18 cellular contexts compared by ENCODE assay signal in the genomic region with DNA sequence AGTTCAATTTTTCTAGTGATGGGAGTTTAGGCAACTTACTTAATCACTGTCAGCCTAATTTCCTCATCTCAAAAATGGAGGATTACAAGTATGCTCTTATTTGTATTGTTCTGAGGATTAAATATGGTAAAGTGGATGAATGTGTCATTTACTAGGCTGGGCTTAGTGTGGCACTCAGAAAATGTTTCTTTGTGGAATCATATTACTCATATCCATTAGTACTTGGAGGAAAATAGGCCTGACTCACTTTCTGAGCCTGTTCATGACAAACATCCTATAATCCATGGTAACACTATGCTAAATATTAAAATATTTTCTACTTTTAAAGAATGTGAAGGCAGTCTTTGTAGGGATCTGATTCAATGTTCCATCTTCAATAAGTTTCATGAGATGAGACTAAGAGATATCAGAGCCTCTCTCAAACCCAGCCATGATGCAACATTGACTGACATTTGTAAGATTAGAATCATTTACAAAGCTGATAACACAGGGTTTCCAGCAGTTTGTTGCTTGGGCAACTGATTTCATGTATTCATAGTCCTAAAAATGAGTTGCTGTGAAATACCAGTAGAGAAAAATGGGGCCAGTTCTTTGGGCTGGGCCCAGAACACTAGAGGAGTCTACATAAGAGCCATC.
DNase-seq lines count a peak whose midpoint lies in the region; ATAC-seq, FAIRE-seq and TF ChIP-seq lines count a peak whose summit lies in the region.
"Had no signal": no experiment of that assay in that cellular context is flagged by ENCODE, and none has a peak within 500 bp of the region (broad histone marks: within the 10 kb centered on the region; RNA-seq: fewer than 3 reads in every experiment).

No MANE protein-coding gene starts in this region.

- no peak overlapping the region for H2AFZ ChIP-seq in astrocyte (ENCODE audit: low read depth, low read length)

- H3K9me3 Mint-ChIP-seq in astrocyte (ENCODE audit: unreplicated experiment) = no peaks in the 10 kb centered on the region
- H3K9me3 Mint-ChIP-seq in natural killer cell treated with Interleukin-12 subunit alpha and Interleukin-12 subunit beta and Interleukin-15 and Interleukin-18, amount 100 ng/mL, for 72 hours = peaks cover 9% of the 10 kb centered on the region
- H3K9me3 Mint-ChIP-seq: activated CD8-positive, alpha-beta T cell treated with anti-CD3 and anti-CD28 coated beads for 36 hours; activated T-helper 17 cell treated with anti-CD3 and anti-CD28 coated beads, Interleukin-2, amount 50 U/mL, for 72 hours had no signal

- no peak overlapping the region for H3K4me2 ChIP-seq in astrocyte (ENCODE audit: low read length)

- peak overlapping the region; percentile 68 for H3K27ac ChIP-seq in astrocyte (ENCODE audit: low read depth, low read length)
- H3K27ac ChIP-seq: brain microvascular endothelial cell, SK-N-MC, vagina had no signal

- H3K4me1 ChIP-seq in astrocyte (ENCODE audit: insufficient read depth, low read length) = peaks cover 6% of the 10 kb centered on the region
- H3K4me1 ChIP-seq: vagina had no signal

- ATAC-seq in natural killer cell treated with Interleukin-12 subunit alpha and Interleukin-12 subunit beta and Interleukin-15 and Interleukin-18, amount 100 ng/mL, for 72 hours = no peak
- no peak for ATAC-seq in GM18520 (IDR thresholded peaks at IDR 0.05; ENCODE audit: unreplicated experiment)
- no peak for ATAC-seq in HG03457 (IDR thresholded peaks at IDR 0.05; ENCODE audit: unreplicated experiment)
- ATAC-seq: activated CD8-positive, alpha-beta T cell treated with anti-CD3 and anti-CD28 coated beads for 36 hours; activated T-helper 17 cell treated with anti-CD3 and anti-CD28 coated beads, Interleukin-2, amount 50 U/mL, for 72 hours; stimulated activated naive CD8-positive, alpha-beta T cell treated with anti-CD3 and anti-CD28 coated beads, Interleukin-15, Interleukin-2, amounts not matched to agents 100 U/mL and 50 U/mL, for 24 hours had no signal

- no peaks in the 10 kb centered on the region for H3K36me3 Mint-ChIP-seq in astrocyte (ENCODE audit: low read depth, unreplicated experiment)
- H3K36me3 Mint-ChIP-seq in natural killer cell treated with Interleukin-12 subunit alpha and Interleukin-12 subunit beta and Interleukin-15 and Interleukin-18, amount 100 ng/mL, for 72 hours = no peaks in the 10 kb centered on the region

- H3K79me2 ChIP-seq in astrocyte (ENCODE audit: insufficient read depth, low read length) = no peaks in the 10 kb centered on the region

- DNase-seq in DMS 273 (lab: John Stamatoyannopoulos, UW; ENCODE audit: unreplicated experiment) = peak; percentile 43
- DNase-seq in NCI-H2171 (lab: John Stamatoyannopoulos, UW) = peak; percentile 21
- DNase-seq in astrocyte (ENCODE audit: low read depth) = peak; percentile 86
- peak; percentile 10 for DNase-seq in kidney glomerular epithelial cell (lab: John Stamatoyannopoulos, UW)
- no peak for DNase-seq in natural killer cell treated with Interleukin-12 subunit alpha and Interleukin-12 subunit beta and Interleukin-15 and Interleukin-18, amount 100 ng/mL, for 72 hours (ENCODE audit: low spot score)
- DNase-seq in activated naive CD4-positive, alpha-beta T cell treated with Interleukin-2 at 50 U/mL for 16 hours = no peak
- DNase-seq: activated CD8-positive, alpha-beta T cell treated with anti-CD3 and anti-CD28 coated beads for 36 hours; brain microvascular endothelial cell; effector CD4-positive, alpha-beta T cell; NCI-H2029; occipital lobe; stimulated activated naive CD8-positive, alpha-beta T cell treated with anti-CD3 and anti-CD28 coated beads, Interleukin-15, Interleukin-2, amounts not matched to agents 100 U/mL and 50 U/mL, for 24 hours had no signal

- no peaks in the 10 kb centered on the region for H3K27me3 Mint-ChIP-seq in astrocyte (ENCODE audit: low read depth, unreplicated experiment)
- no peaks in the 10 kb centered on the region for H3K27me3 Mint-ChIP-seq in natural killer cell treated with Interleukin-12 subunit alpha and Interleukin-12 subunit beta and Interleukin-15 and Interleukin-18, amount 100 ng/mL, for 72 hours
- H3K27me3 Mint-ChIP-seq: activated CD8-positive, alpha-beta T cell treated with anti-CD3 and anti-CD28 coated beads for 36 hours had no signal

- no peaks in the 10 kb centered on the region for H4K20me1 ChIP-seq in astrocyte (ENCODE audit: insufficient read depth, low read length)

- H3K4me3 Mint-ChIP-seq in astrocyte (ENCODE audit: unreplicated experiment) = no peak overlapping the region
- no peak overlapping the region for H3K4me3 Mint-ChIP-seq in natural killer cell treated with Interleukin-12 subunit alpha and Interleukin-12 subunit beta and Interleukin-15 and Interleukin-18, amount 100 ng/mL, for 72 hours
- H3K4me3 Mint-ChIP-seq: activated CD8-positive, alpha-beta T cell treated with anti-CD3 and anti-CD28 coated beads for 36 hours; activated T-helper 17 cell treated with anti-CD3 and anti-CD28 coated beads, Interleukin-2, amount 50 U/mL, for 72 hours had no signal

- no peak overlapping the region for H3K4me3 ChIP-seq in astrocyte (ENCODE audit: insufficient read depth, low read depth, low read length)
- H3K4me3 ChIP-seq: SK-N-MC, vagina had no signal

- peak; percentile 78 for FAIRE-seq in astrocyte (lab: Jason Lieb, UNC)
- FAIRE-seq: islet of Langerhans had no signal

- no peak for TF ChIP-seq CTCF in astrocyte (IDR thresholded peaks at IDR 0.05; ENCODE audit: insufficient read depth, low read depth, low read length)

- peak overlapping the region; percentile 77 for H3K27ac Mint-ChIP-seq in astrocyte (ENCODE audit: unreplicated experiment)
- no peak overlapping the region for H3K27ac Mint-ChIP-seq in natural killer cell treated with Interleukin-12 subunit alpha and Interleukin-12 subunit beta and Interleukin-15 and Interleukin-18, amount 100 ng/mL, for 72 hours
- H3K27ac Mint-ChIP-seq: activated CD8-positive, alpha-beta T cell treated with anti-CD3 and anti-CD28 coated beads for 36 hours; activated T-helper 17 cell treated with anti-CD3 and anti-CD28 coated beads, Interleukin-2, amount 50 U/mL, for 72 hours had no signal

- H3K4me1 Mint-ChIP-seq in astrocyte (ENCODE audit: low read depth, unreplicated experiment) = peaks cover 8% of the 10 kb centered on the region
- H3K4me1 Mint-ChIP-seq in natural killer cell treated with Interleukin-12 subunit alpha and Interleukin-12 subunit beta and Interleukin-15 and Interleukin-18, amount 100 ng/mL, for 72 hours (ENCODE audit: low read depth in 2 of 2) = no peaks in the 10 kb centered on the region
- H3K4me1 Mint-ChIP-seq: activated T-helper 17 cell treated with anti-CD3 and anti-CD28 coated beads, Interleukin-2, amount 50 U/mL, for 72 hours had no signal

- no peaks in the 10 kb centered on the region for H3K9me3 ChIP-seq in astrocyte (ENCODE audit: insufficient read depth, low read depth, low read length)
- H3K9me3 ChIP-seq: vagina had no signal

- H3K27me3 ChIP-seq in astrocyte (ENCODE audit: insufficient read depth, low read length) = no peaks in the 10 kb centered on the region
- H3K27me3 ChIP-seq: brain microvascular endothelial cell, vagina had no signal

- no peak overlapping the region for H3K9ac ChIP-seq in astrocyte (ENCODE audit: low read length)

- no peaks in the 10 kb centered on the region for H3K36me3 ChIP-seq in astrocyte (ENCODE audit: insufficient read depth, low read length)
- H3K36me3 ChIP-seq: brain microvascular endothelial cell, vagina had no signal

Comparison
In these comparisons a context has a peak if more than half of its experiments do, and no peak if none do; other contexts are left out.
1. DNase-seq: peak in DMS 273 (single experiment), NCI-H2171 (single experiment), astrocyte (single experiment) and kidney glomerular epithelial cell (single experiment); none in natural killer cell treated with Interleukin-12 subunit alpha and Interleukin-12 subunit beta and Interleukin-15 and Interleukin-18, amount 100 ng/mL, for 72 hours (single experiment) and activated naive CD4-positive, alpha-beta T cell treated with Interleukin-2 at 50 U/mL for 16 hours (single experiment).